In genomic region chr12:56189336-56189917, GRCh38 we compare ENCODE assay signal across 8 cellular contexts. TPM values are rescaled to one million over a fixed set of nuclear protein-coding genes. Genes with fewer than 3 reads are reported as not detected.
DNase-seq lines count a peak whose midpoint lies in the region; ATAC-seq and TF ChIP-seq lines count a peak whose summit lies in the region.

Gene SMARCC2, minus strand, starts transcription at chr12:56189483. Its CDS starts 22 bp downstream, at chr12:56189461.

- TF ChIP-seq EP300 in esophagus muscularis mucosa (IDR thresholded peaks at IDR 0.05), result no peak

- H3K79me2 ChIP-seq in PC-9 (ENCODE audit: low read depth), result peaks cover 30% of the 10 kb centered on the region

- H3K27ac Mint-ChIP-seq in IgD-negative memory B cell, result peak within 1 kb of the TSS; percentile 98 to 100 (median 99)

- BruUV-seq in PC-9 (replicated peaks; lab: Mats Ljungman, UMichigan), result no TSS peak

- H3K27me3 ChIP-seq in PC-9 (ENCODE audit: insufficient read depth, low read depth) (no peaks in the 10 kb centered on the region), esophagus muscularis mucosa (no peaks in the 10 kb centered on the region), muscle layer of duodenum (ENCODE audit: low read depth, low read length) (no peaks in the 10 kb centered on the region)

- WGBS in esophagus muscularis mucosa, result under 1% methylated on average over 50 of the region's 71 CpGs

- H3K9me3 ChIP-seq in PC-9 (ENCODE audit: insufficient read depth, low read depth) (no peaks in the 10 kb centered on the region), esophagus muscularis mucosa (no peaks in the 10 kb centered on the region), muscle layer of duodenum (ENCODE audit: control insufficient read depth in 1 of 2, low read length in 2 of 2) (no peaks in the 10 kb centered on the region)

- POLR2A ChIA-PET in PC-9 (lab: Charles Lee; ENCODE audit: unreplicated experiment), result interaction anchor here (0.5 to 1.3 kb wide), 6 partner anchors 32 to 939 kb away, joined by 3 to 15 read pairs (median 4); partner anchors contain the start of genes ESYT1, LRP1 and RNF41

- H3K27me3 Mint-ChIP-seq in IgD-negative memory B cell, result no peaks in the 10 kb centered on the region
- peaks cover 2% of the 10 kb centered on the region for H3K27me3 Mint-ChIP-seq in activated T-cell treated with anti-CD3 and anti-CD28 coated beads, Interleukin-2, amount 50 U/mL, for 4 hours (ENCODE audit: low read depth)

- H3K27ac ChIP-seq in PC-9, result peak within 1 kb of the TSS; percentile 85
- peak within 1 kb of the TSS; percentile 95 to 97 (median 96) for H3K27ac ChIP-seq in esophagus muscularis mucosa (replicated peaks in 1 of 4)
- peak within 1 kb of the TSS; percentile 97 for H3K27ac ChIP-seq in muscle layer of duodenum (ENCODE audit: low read length)

- peak; percentile 72 for ATAC-seq in GM21423 (IDR thresholded peaks at IDR 0.05; ENCODE audit: unreplicated experiment)
- ATAC-seq in activated T-cell treated with anti-CD3 and anti-CD28 coated beads, Interleukin-2, amount 50 U/mL, for 4 hours, result peak; percentile 89

- peak within 1 kb of the TSS; percentile 90 to 100 (median 98) for H3K4me3 Mint-ChIP-seq in IgD-negative memory B cell
- peak within 1 kb of the TSS; percentile 97 for H3K4me3 Mint-ChIP-seq in activated T-cell treated with anti-CD3 and anti-CD28 coated beads, Interleukin-2, amount 50 U/mL, for 4 hours

- H3K9me3 Mint-ChIP-seq in IgD-negative memory B cell, result no peaks in the 10 kb centered on the region
- H3K9me3 Mint-ChIP-seq in activated T-cell treated with anti-CD3 and anti-CD28 coated beads, Interleukin-2, amount 50 U/mL, for 4 hours, result no peaks in the 10 kb centered on the region

- H3K4me2 ChIP-seq in PC-9, result peak within 1 kb of the TSS; percentile 97

- TF ChIP-seq POLR2A in esophagus muscularis mucosa (IDR thresholded peaks at IDR 0.05; ENCODE audit: low read depth), result no peak

- in situ Hi-C loops in Caki2 (cut with HindIII; ENCODE audit: low pct_unique_long_range_greater_than_20kb, low sequenced_read_pairs), result no loop called here

- H3K36me3 Mint-ChIP-seq in IgD-negative memory B cell, result peaks cover 3% of the 10 kb centered on the region
- peaks cover 14% of the 10 kb centered on the region for H3K36me3 Mint-ChIP-seq in activated T-cell treated with anti-CD3 and anti-CD28 coated beads, Interleukin-2, amount 50 U/mL, for 4 hours (ENCODE audit: insufficient read depth)

- no peaks in the 10 kb centered on the region for H3K9me2 ChIP-seq in PC-9 (ENCODE audit: insufficient read depth)

- H3K4me1 Mint-ChIP-seq in IgD-negative memory B cell, result peaks cover 32 to 42% (median 42%) of the 10 kb centered on the region in 3 donors
- peaks cover 41% of the 10 kb centered on the region for H3K4me1 Mint-ChIP-seq in activated T-cell treated with anti-CD3 and anti-CD28 coated beads, Interleukin-2, amount 50 U/mL, for 4 hours (ENCODE audit: low read depth)

- H4K20me1 ChIP-seq in PC-9 (ENCODE audit: insufficient read depth), result no peaks in the 10 kb centered on the region

- H3K4me1 ChIP-seq in PC-9 (replicated peaks; ENCODE audit: insufficient read depth) (peaks cover 28% of the 10 kb centered on the region), esophagus muscularis mucosa (peaks cover 20 to 40% (median 34%) of the 10 kb centered on the region in 4 donors), muscle layer of duodenum (ENCODE audit: control insufficient read depth in 1 of 2, insufficient read depth in 2 of 2, low read length in 2 of 2) (peaks cover 5 to 25% of the 10 kb centered on the region in 2 donors)

- H3K4me3 ChIP-seq in PC-9 (peak within 1 kb of the TSS; percentile 99), esophagus muscularis mucosa (peak within 1 kb of the TSS; percentile 77 to 95 (median 88)), muscle layer of duodenum (ENCODE audit: low read depth in 1 of 2, low read length in 2 of 2) (peak within 1 kb of the TSS; percentile 85 to 93)

- peak within 1 kb of the TSS; percentile 96 for H2AFZ ChIP-seq in PC-9

- peaks cover 39% of the 10 kb centered on the region; the same call in 1 of the 2 replicates for H3F3A ChIP-seq in PC-9 (ENCODE audit: insufficient read depth, low read depth)

- DNase-seq in Caki2 (ENCODE audit: low read depth) (peak; percentile 91), PC-9 (peak; percentile 71 to 91), esophagus muscularis mucosa (ENCODE audit: extremely low spot score) (peak; percentile 96)
- peak; percentile 80 for DNase-seq in activated T-cell treated with anti-CD3 and anti-CD28 coated beads, Interleukin-2, amount 50 U/mL, for 4 hours
- DNase-seq in stimulated activated CD8-positive, alpha-beta memory T cell treated with anti-CD3 and anti-CD28 coated beads, Interleukin-7, amount 100 ng/mL, for 24 hours (ENCODE audit: low read depth), result peak; percentile 67

- TF ChIP-seq CTCF in PC-9 (conservative IDR thresholded peaks at IDR 0.05) (peak; percentile 68), esophagus muscularis mucosa (IDR thresholded peaks at IDR 0.05) (peak; percentile 70 to 81 (median 71))

- intact Hi-C loops in PC-9 (cut with micrococcal nuclease; ENCODE audit: unreplicated experiment), result loop anchor here (1.0 to 2.0 kb wide), 2 partner anchors 63 to 193 kb away; partner anchors contain the start of gene SUOX
- intact Hi-C loops in esophagus muscularis mucosa (cut with DNase I), result loop anchor here (2.0 to 10.0 kb wide), 3 partner anchors 63 to 275 kb away; partner anchors contain the start of genes SPRYD4 and ZC3H10

- H3K36me3 ChIP-seq in PC-9 (ENCODE audit: low read depth), result peaks cover 10% of the 10 kb centered on the region
- H3K36me3 ChIP-seq in esophagus muscularis mucosa, result peaks cover 12 to 29% (median 24%) of the 10 kb centered on the region in 4 donors
- peaks cover 10 to 14% of the 10 kb centered on the region in 2 donors for H3K36me3 ChIP-seq in muscle layer of duodenum (ENCODE audit: control insufficient read depth in 1 of 2, insufficient read depth in 2 of 2, low read length in 2 of 2)

- CTCF ChIA-PET in PC-9 (lab: Charles Lee), result interaction anchor here (0.7 to 1.8 kb wide), 11 partner anchors 28 to 448 kb away, joined by 3 to 14 read pairs (median 6); partner anchors contain the start of genes ESYT1, PA2G4, RNF41 and RPL41

RNA-seq across cellular contexts. Expression of gene SMARCC2, which starts in this region (rescaled TPM):
- total RNA-seq in Caki2 (2014; rRNA removed; shearing (Covaris generic); ENCODE audit: low replicate concordance), result 19.3 and 27.0 TPM in 2 replicates
- 81.9 TPM for polyA plus RNA-seq in IgD-negative memory B cell
- 70.3 and 86.4 TPM in 2 replicates for total RNA-seq in PC-9 (2021)
- 10 to 100 TPM; 85.7 to 92.9 (median 86.4) TPM for total RNA-seq in activated T-cell treated with anti-CD3 and anti-CD28 coated beads, Interleukin-2, amount 50 U/mL, for 4 hours
- 100 to 1,000 TPM in 2 of 4 donors, 10 to 100 TPM in 2; 62.1 to 111 (median 94.3) TPM for total RNA-seq in esophagus muscularis mucosa

Comparison
In these comparisons a context has a peak if more than half of its experiments do, and no peak if none do; other contexts are left out.
1. Peak in every context shown above with its lines: DNase-seq, ATAC-seq, H3K4me3 ChIP-seq and H3K27ac ChIP-seq.